In genomic region chr19:41324231-41324702, GRCh38 we compare ENCODE assay signal across 9 cellular contexts. TPM values are rescaled to one million over a fixed set of nuclear protein-coding genes. Genes with fewer than 3 reads are reported as not detected.
DNase-seq lines count a peak whose midpoint lies in the region; ATAC-seq and TF ChIP-seq lines count a peak whose summit lies in the region.
"Had no signal": no experiment of that assay in that cellular context is flagged by ENCODE, and none has a peak within 500 bp of the region (broad histone marks: within the 10 kb centered on the region; RNA-seq: fewer than 3 reads in every experiment).

No MANE protein-coding gene starts in this region.

- peaks cover 51% of the 10 kb centered on the region for H3K4me1 Mint-ChIP-seq in MCF 10A (ENCODE audit: insufficient read depth, unreplicated experiment)

- no peaks in the 10 kb centered on the region for H3K9me3 Mint-ChIP-seq in MCF 10A (ENCODE audit: unreplicated experiment)

- H3K9ac ChIP-seq in HUES64 (ENCODE audit: low read depth, low read length) = no peak overlapping the region; the same call in 1 of the 2 replicates

- ATAC-seq in HG03432 (IDR thresholded peaks at IDR 0.05; ENCODE audit: unreplicated experiment) = no peak

- H3K4me1 ChIP-seq in A673 (ENCODE audit: insufficient read depth, low read length, poor library complexity, severe bottlenecking) (peaks cover 23% of the 10 kb centered on the region), HUES64 (ENCODE audit: insufficient read depth, low read length) (peaks cover 49% of the 10 kb centered on the region)

- intact Hi-C loops in A673 (cut with micrococcal nuclease; ENCODE audit: unreplicated experiment) = no loop called here
- intact Hi-C loops in MCF 10A (cut with micrococcal nuclease) = loop anchor here (10.0 kb wide), 1 partner anchor 251 kb away; the partner anchor contains the start of gene CEACAM21

- H3K27me3 Mint-ChIP-seq in MCF 10A (ENCODE audit: insufficient read depth, unreplicated experiment) = no peaks in the 10 kb centered on the region

- peaks cover 31% of the 10 kb centered on the region for H3K36me3 Mint-ChIP-seq in MCF 10A (ENCODE audit: insufficient read depth, unreplicated experiment)

- H3K27ac ChIP-seq in A673 (ENCODE audit: low read depth, low read length, poor library complexity, severe bottlenecking) (peak overlapping the region; percentile 75), HUES64 (ENCODE audit: low read depth, low read length) (peak overlapping the region; percentile 88)

- H3K27me3 ChIP-seq in A673 (replicated peaks; ENCODE audit: insufficient read depth, low read depth, low read length, poor library complexity) (no peaks in the 10 kb centered on the region), HUES64 (ENCODE audit: insufficient read depth, low read length) (no peaks in the 10 kb centered on the region)

- peak overlapping the region; percentile 7 for H3K27ac Mint-ChIP-seq in MCF 10A (ENCODE audit: low read depth, unreplicated experiment)

- H3K4me3 ChIP-seq in A673 (ENCODE audit: low read depth, low read length, poor library complexity, severe bottlenecking) (no peak overlapping the region), HUES64 (ENCODE audit: low read length) (peak overlapping the region; percentile 46; the same call in 1 of the 2 replicates)

- BruUV-seq in A673 (replicated peaks; lab: Mats Ljungman, UMichigan) (TSS peak; percentile 67), MCF 10A (replicated peaks; lab: Mats Ljungman, UMichigan) (TSS peak; percentile 27)

- H3K9me3 ChIP-seq in A673 (ENCODE audit: low read depth, low read length, poor library complexity, severe bottlenecking) = no peaks in the 10 kb centered on the region
- no peaks in the 10 kb centered on the region for H3K9me3 ChIP-seq in HUES64 (ENCODE audit: insufficient read depth, low read depth, low read length)

- TF ChIP-seq CTCF in A673 (conservative IDR thresholded peaks at IDR 0.05; ENCODE audit: low read depth, low read length) (no peak), MCF 10A (IDR thresholded peaks at IDR 0.05; ENCODE audit: unreplicated experiment) (no peak)

- no peak overlapping the region for H3K4me3 Mint-ChIP-seq in MCF 10A (ENCODE audit: unreplicated experiment)

- POLR2A ChIA-PET in A673 (lab: Charles Lee; ENCODE audit: low non-redundant PET) (no interaction called here), MCF 10A (lab: Yijun Ruan, JAX) (interaction anchor here (0.6 to 1.4 kb wide), 5 partner anchors 15 to 322 kb away, joined by 3 to 5 read pairs (median 3); no protein-coding TSS in a partner anchor)

- 52% methylated on average over 7 of the region's 7 CpGs for WGBS in HUES64

- peaks cover 44% of the 10 kb centered on the region for H3K36me3 ChIP-seq in A673 (ENCODE audit: insufficient read depth, low read length, poor library complexity, severe bottlenecking)
- peaks cover 17% of the 10 kb centered on the region for H3K36me3 ChIP-seq in HUES64 (ENCODE audit: insufficient read depth, low read length)

- CTCF ChIA-PET in A673 (lab: Charles Lee) = no interaction called here
- CTCF ChIA-PET in MCF 10A (lab: Yijun Ruan, JAX) = interaction anchor here (0.7 to 3.6 kb wide), 3 partner anchors 16 to 244 kb away, joined by 3 to 14 read pairs (median 3); no protein-coding TSS in a partner anchor

- DNase-seq in A673 (ENCODE audit: low spot score) (no peak), MCF 10A (ENCODE audit: unreplicated experiment) (no peak), myocyte (ENCODE audit: low read depth) (peak; percentile 69), NCI-H2029 (lab: John Stamatoyannopoulos, UW) (no peak), SW480 (ENCODE audit: low spot score) (no peak)
- DNase-seq in stimulated activated CD4-positive, alpha-beta T cell treated with anti-CD3 and anti-CD28 coated beads, Interleukin-4, amount 100 ng/mL, for 24 hours = no peak
- DNase-seq: stimulated activated CD4-positive, alpha-beta T cell treated with anti-CD3 and anti-CD28 coated beads, Interleukin-12 subunit alpha, Interleukin-12 subunit beta, amount 100 ng/mL, for 4 hours had no signal

RNA-seq across cellular contexts. Expression of gene CCDC97, which starts 14.3 kb away (rescaled TPM):
- total RNA-seq in A673 (2021) (40.8 and 41.8 TPM in 2 replicates), MCF 10A (2022) (25.0 and 28.5 TPM in 2 replicates), myocyte (16.0 and 17.4 TPM in 2 replicates)
- polyA plus RNA-seq in HUES64 (2013, experiment 1 of 2) = 21.2 TPM
- polyA plus RNA-seq in HUES64 (2013, experiment 2 of 2) = 23.6 TPM
- polyA plus RNA-seq in myocyte (2012) = 19.4 TPM

RNA-seq across cellular contexts. Expression of gene TGFB1, which starts 29.5 kb away (rescaled TPM):
- total RNA-seq in A673 (2021) (92.4 and 102 TPM in 2 replicates), MCF 10A (2022) (27.8 and 33.7 TPM in 2 replicates), myocyte (12.3 and 17.1 TPM in 2 replicates)
- 14.7 TPM for polyA plus RNA-seq in HUES64 (2013, experiment 1 of 2)
- polyA plus RNA-seq in HUES64 (2013, experiment 2 of 2) = 15.6 TPM
- 84.2 TPM for polyA plus RNA-seq in myocyte (2012)

RNA-seq across cellular contexts. Expression of gene B9D2, which starts 39.7 kb away (rescaled TPM):
- total RNA-seq in A673 (2021) (9.9 and 10.7 TPM in 2 replicates), MCF 10A (2022) (5.5 and 5.7 TPM in 2 replicates), myocyte (3.5 and 5.0 TPM in 2 replicates)
- polyA plus RNA-seq in HUES64 (2013, experiment 1 of 2) = 5.2 TPM
- 5.6 TPM for polyA plus RNA-seq in HUES64 (2013, experiment 2 of 2)
- 6.6 TPM for polyA plus RNA-seq in myocyte (2012)

RNA-seq across cellular contexts. Expression of gene TMEM91, which starts 52.1 kb away (rescaled TPM):
- total RNA-seq in A673 (2021) (4.9 and 8.7 TPM in 2 replicates), MCF 10A (2022) (6.1 and 8.3 TPM in 2 replicates), myocyte (0.59 and 1.7 TPM in 2 replicates)
- polyA plus RNA-seq in HUES64 (2013, experiment 1 of 2) = 2.2 TPM
- 3.9 TPM for polyA plus RNA-seq in HUES64 (2013, experiment 2 of 2)
- polyA plus RNA-seq in myocyte (2012) = 5.8 TPM
